Comparison of ENCODE assay signal across 1 cellular context in the genomic region with DNA sequence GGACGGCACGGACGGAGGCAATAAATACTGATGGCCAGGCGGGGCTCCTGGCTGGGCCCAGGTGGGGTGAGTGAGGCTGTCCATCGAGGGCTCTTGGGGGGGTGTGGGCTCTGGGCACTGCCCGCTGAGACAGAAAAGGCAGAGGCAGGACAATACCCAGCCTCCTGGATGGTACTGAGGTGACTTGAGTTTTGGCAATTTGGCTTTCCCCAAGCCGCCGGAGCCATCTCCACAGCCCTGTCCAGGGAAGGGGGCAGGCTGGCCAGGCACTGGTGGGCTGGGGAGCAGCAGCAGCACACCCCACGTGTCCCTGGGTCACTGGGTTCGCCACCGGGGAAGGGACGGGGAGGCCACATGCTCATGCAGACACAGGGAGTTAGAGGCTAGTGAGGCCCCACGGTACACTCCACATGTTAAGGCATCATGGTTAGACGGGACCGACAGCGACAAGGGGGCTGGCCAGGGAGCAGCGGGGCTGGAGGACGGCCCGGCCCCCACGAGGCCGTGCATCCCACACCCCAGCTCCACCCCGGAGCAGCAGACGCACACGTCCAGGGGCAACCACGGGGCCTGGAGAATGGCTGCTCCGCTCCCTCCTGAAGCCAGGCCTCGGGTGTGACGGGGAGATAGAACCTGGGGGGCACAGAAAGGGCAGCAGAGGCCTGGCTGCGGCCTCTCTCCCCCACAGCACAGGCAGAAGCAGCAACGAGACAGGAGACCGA.
TF ChIP-seq lines count a peak whose summit lies in the region.

No MANE protein-coding gene starts in this region.

TF ChIP-seq in K562, 482 proteins besides CTCF, POLR2A, EP300 and RAD21 (continued from another document and continues in another):
- TF ChIP-seq, protein P1, sequence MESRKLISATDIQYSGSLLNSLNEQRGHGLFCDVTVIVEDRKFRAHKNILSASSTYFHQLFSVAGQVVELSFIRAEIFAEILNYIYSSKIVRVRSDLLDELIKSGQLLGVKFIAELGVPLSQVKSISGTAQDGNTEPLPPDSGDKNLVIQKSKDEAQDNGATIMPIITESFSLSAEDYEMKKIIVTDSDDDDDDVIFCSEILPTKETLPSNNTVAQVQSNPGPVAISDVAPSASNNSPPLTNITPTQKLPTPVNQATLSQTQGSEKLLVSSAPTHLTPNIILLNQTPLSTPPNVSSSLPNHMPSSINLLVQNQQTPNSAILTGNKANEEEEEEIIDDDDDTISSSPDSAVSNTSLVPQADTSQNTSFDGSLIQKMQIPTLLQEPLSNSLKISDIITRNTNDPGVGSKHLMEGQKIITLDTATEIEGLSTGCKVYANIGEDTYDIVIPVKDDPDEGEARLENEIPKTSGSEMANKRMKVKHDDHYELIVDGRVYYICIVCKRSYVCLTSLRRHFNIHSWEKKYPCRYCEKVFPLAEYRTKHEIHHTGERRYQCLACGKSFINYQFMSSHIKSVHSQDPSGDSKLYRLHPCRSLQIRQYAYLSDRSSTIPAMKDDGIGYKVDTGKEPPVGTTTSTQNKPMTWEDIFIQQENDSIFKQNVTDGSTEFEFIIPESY (CRISPR knock-in tag; IDR thresholded peaks at IDR 0.05): peak; percentile 52; the same call in 1 of the 2 replicates
- TF ChIP-seq, protein P2, sequence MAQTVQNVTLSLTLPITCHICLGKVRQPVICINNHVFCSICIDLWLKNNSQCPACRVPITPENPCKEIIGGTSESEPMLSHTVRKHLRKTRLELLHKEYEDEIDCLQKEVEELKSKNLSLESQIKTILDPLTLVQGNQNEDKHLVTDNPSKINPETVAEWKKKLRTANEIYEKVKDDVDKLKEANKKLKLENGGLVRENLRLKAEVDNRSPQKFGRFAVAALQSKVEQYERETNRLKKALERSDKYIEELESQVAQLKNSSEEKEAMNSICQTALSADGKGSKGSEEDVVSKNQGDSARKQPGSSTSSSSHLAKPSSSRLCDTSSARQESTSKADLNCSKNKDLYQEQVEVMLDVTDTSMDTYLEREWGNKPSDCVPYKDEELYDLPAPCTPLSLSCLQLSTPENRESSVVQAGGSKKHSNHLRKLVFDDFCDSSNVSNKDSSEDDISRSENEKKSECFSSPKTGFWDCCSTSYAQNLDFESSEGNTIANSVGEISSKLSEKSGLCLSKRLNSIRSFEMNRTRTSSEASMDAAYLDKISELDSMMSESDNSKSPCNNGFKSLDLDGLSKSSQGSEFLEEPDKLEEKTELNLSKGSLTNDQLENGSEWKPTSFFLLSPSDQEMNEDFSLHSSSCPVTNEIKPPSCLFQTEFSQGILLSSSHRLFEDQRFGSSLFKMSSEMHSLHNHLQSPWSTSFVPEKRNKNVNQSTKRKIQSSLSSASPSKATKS (CRISPR knock-in tag; IDR thresholded peaks at IDR 0.05): 0 out of 2 replicates have a peak, but pooled peaks have one; percentile 7
- TF ChIP-seq, protein P3, sequence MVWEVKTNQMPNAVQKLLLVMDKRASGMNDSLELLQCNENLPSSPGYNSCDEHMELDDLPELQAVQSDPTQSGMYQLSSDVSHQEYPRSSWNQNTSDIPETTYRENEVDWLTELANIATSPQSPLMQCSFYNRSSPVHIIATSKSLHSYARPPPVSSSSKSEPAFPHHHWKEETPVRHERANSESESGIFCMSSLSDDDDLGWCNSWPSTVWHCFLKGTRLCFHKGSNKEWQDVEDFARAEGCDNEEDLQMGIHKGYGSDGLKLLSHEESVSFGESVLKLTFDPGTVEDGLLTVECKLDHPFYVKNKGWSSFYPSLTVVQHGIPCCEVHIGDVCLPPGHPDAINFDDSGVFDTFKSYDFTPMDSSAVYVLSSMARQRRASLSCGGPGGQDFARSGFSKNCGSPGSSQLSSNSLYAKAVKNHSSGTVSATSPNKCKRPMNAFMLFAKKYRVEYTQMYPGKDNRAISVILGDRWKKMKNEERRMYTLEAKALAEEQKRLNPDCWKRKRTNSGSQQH (CRISPR knock-in tag; IDR thresholded peaks at IDR 0.05): peak; percentile 21; the same call in 1 of the 2 replicates
- TF ChIP-seq, protein P4, sequence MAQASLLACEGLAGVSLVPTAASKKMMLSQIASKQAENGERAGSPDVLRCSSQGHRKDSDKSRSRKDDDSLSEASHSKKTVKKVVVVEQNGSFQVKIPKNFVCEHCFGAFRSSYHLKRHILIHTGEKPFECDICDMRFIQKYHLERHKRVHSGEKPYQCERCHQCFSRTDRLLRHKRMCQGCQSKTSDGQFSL (CRISPR knock-in tag; IDR thresholded peaks at IDR 0.05): peak; percentile 66; the same call in 1 of the 2 replicates
- TF ChIP-seq, protein P4 (tag; IDR thresholded peaks at IDR 0.05): no peak
- TF ChIP-seq, protein P5, sequence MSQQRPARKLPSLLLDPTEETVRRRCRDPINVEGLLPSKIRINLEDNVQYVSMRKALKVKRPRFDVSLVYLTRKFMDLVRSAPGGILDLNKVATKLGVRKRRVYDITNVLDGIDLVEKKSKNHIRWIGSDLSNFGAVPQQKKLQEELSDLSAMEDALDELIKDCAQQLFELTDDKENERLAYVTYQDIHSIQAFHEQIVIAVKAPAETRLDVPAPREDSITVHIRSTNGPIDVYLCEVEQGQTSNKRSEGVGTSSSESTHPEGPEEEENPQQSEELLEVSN (IDR thresholded peaks at IDR 0.05; ENCODE audit: borderline replicate concordance in 1 of 2, extremely low read depth in 1 of 2, insufficient read depth in 1 of 2, insufficient read length in 1 of 2, low read depth in 1 of 2, low read length in 1 of 2, poor library complexity in 1 of 2, severe bottlenecking in 1 of 2): peak; percentile 15 to 45
- TF ChIP-seq SIN3A (IDR thresholded peaks at IDR 0.05; ENCODE audit: borderline replicate concordance in 2 of 2, control insufficient read depth in 1 of 2, low read depth in 2 of 2, low read length in 2 of 2) (0 out of 4 replicates have a peak, but pooled peaks of 1 of the 2 experiments have one; percentile 48), SETDB1 (IDR thresholded peaks at IDR 0.05; ENCODE audit: low read length) (peak; percentile 18), NR2C2 (CRISPR knock-in tag; IDR thresholded peaks at IDR 0.05) (peak; percentile 53; the same call in 1 of the 2 replicates), NR2C2 (tag; IDR thresholded peaks at IDR 0.05) (no peak; the same call in 1 of the 2 replicates), NFIC (IDR thresholded peaks at IDR 0.05) (peak; percentile 44; the same call in 1 of the 2 replicates), SREBF2 (CRISPR knock-in tag; IDR thresholded peaks at IDR 0.05) (0 out of 2 replicates have a peak, but pooled peaks have one; percentile 64), CAMTA2 (CRISPR knock-in tag; conservative IDR thresholded peaks at IDR 0.05) (0 out of 2 replicates have a peak, but pooled peaks have one; percentile 7), HEY1 (CRISPR knock-in tag; IDR thresholded peaks at IDR 0.05; ENCODE audit: borderline replicate concordance) (no peak), FOXP1 (CRISPR knock-in tag; IDR thresholded peaks at IDR 0.05) (0 out of 2 replicates have a peak, but pooled peaks have one; percentile 39), ZNF408 (CRISPR knock-in tag; IDR thresholded peaks at IDR 0.05; ENCODE audit: low read depth) (no peak), SMAD1 (IDR thresholded peaks at IDR 0.05; ENCODE audit: low read depth, low read length, partially characterized antibody) (peak; percentile 15), GABPB1 (CRISPR knock-in tag; IDR thresholded peaks at IDR 0.05) (peak; percentile 40; the same call in 1 of the 2 replicates), PHF20 (IDR thresholded peaks at IDR 0.05; ENCODE audit: partially characterized antibody) (no peak), DDX20 (tag; IDR thresholded peaks at IDR 0.05; ENCODE audit: low read depth) (no peak), ESRRB (CRISPR knock-in tag; IDR thresholded peaks at IDR 0.05; ENCODE audit: borderline replicate concordance) (peak; percentile 72; the same call in 1 of the 2 replicates), CREM (IDR thresholded peaks at IDR 0.05; ENCODE audit: low read depth) (no peak), ERF (CRISPR knock-in tag; IDR thresholded peaks at IDR 0.05) (peak; percentile 87; the same call in 1 of the 2 replicates), ZNF184 (CRISPR knock-in tag; IDR thresholded peaks at IDR 0.05) (no peak), HLTF (IDR thresholded peaks at IDR 0.05) (peak; percentile 22; the same call in 1 of the 2 replicates), FOXK2 (conservative IDR thresholded peaks at IDR 0.05 in 1 of 2, IDR thresholded peaks at IDR 0.05 in 1 of 2; ENCODE audit: low read depth in 2 of 2) (no peak), ZNF785 (CRISPR knock-in tag; IDR thresholded peaks at IDR 0.05) (no peak), MBD2 (IDR thresholded peaks at IDR 0.05; ENCODE audit: borderline replicate concordance, low read depth) (peak; percentile 20; the same call in 1 of the 2 replicates), POLR2B (IDR thresholded peaks at IDR 0.05; ENCODE audit: low read depth, partially characterized antibody) (peak; percentile 70), TFAM (CRISPR knock-in tag; conservative IDR thresholded peaks at IDR 0.05) (no peak), SMAD4 (CRISPR knock-in tag; conservative IDR thresholded peaks at IDR 0.05) (peak; percentile 36)
- TF ChIP-seq, protein P6, sequence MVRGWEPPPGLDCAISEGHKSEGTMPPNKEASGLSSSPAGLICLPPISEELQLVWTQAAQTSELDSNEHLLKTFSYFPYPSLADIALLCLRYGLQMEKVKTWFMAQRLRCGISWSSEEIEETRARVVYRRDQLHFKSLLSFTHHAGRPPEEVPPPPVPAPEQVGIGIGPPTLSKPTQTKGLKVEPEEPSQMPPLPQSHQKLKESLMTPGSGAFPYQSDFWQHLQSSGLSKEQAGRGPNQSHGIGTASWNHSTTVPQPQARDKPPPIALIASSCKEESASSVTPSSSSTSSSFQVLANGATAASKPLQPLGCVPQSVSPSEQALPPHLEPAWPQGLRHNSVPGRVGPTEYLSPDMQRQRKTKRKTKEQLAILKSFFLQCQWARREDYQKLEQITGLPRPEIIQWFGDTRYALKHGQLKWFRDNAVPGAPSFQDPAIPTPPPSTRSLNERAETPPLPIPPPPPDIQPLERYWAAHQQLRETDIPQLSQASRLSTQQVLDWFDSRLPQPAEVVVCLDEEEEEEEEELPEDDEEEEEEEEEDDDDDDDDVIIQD (CRISPR knock-in tag; IDR thresholded peaks at IDR 0.05): no peak
- TF ChIP-seq, protein P7, sequence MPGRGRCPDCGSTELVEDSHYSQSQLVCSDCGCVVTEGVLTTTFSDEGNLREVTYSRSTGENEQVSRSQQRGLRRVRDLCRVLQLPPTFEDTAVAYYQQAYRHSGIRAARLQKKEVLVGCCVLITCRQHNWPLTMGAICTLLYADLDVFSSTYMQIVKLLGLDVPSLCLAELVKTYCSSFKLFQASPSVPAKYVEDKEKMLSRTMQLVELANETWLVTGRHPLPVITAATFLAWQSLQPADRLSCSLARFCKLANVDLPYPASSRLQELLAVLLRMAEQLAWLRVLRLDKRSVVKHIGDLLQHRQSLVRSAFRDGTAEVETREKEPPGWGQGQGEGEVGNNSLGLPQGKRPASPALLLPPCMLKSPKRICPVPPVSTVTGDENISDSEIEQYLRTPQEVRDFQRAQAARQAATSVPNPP (IDR thresholded peaks at IDR 0.05; ENCODE audit: borderline replicate concordance, insufficient read depth, insufficient read length): no peak
- TF ChIP-seq, protein P8, sequence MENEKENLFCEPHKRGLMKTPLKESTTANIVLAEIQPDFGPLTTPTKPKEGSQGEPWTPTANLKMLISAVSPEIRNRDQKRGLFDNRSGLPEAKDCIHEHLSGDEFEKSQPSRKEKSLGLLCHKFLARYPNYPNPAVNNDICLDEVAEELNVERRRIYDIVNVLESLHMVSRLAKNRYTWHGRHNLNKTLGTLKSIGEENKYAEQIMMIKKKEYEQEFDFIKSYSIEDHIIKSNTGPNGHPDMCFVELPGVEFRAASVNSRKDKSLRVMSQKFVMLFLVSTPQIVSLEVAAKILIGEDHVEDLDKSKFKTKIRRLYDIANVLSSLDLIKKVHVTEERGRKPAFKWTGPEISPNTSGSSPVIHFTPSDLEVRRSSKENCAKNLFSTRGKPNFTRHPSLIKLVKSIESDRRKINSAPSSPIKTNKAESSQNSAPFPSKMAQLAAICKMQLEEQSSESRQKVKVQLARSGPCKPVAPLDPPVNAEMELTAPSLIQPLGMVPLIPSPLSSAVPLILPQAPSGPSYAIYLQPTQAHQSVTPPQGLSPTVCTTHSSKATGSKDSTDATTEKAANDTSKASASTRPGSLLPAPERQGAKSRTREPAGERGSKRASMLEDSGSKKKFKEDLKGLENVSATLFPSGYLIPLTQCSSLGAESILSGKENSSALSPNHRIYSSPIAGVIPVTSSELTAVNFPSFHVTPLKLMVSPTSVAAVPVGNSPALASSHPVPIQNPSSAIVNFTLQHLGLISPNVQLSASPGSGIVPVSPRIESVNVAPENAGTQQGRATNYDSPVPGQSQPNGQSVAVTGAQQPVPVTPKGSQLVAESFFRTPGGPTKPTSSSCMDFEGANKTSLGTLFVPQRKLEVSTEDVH (IDR thresholded peaks at IDR 0.05; ENCODE audit: low read depth, partially characterized antibody): peak; percentile 44
- TF ChIP-seq, protein P9, sequence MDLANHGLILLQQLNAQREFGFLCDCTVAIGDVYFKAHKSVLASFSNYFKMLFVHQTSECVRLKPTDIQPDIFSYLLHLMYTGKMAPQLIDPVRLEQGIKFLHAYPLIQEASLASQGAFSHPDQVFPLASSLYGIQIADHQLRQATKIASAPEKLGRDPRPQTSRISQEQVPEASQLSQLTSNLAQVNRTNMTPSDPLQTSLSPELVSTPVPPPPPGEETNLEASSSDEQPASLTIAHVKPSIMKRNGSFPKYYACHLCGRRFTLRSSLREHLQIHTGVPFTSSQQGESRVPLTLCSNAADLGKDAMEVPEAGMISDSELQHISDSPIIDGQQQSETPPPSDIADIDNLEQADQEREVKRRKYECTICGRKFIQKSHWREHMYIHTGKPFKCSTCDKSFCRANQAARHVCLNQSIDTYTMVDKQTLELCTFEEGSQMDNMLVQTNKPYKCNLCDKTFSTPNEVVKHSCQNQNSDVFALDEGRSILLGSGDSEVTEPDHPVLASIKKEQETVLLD (IDR thresholded peaks at IDR 0.05): 0 out of 2 replicates have a peak, but pooled peaks have one; percentile 18
- TF ChIP-seq, protein P10, sequence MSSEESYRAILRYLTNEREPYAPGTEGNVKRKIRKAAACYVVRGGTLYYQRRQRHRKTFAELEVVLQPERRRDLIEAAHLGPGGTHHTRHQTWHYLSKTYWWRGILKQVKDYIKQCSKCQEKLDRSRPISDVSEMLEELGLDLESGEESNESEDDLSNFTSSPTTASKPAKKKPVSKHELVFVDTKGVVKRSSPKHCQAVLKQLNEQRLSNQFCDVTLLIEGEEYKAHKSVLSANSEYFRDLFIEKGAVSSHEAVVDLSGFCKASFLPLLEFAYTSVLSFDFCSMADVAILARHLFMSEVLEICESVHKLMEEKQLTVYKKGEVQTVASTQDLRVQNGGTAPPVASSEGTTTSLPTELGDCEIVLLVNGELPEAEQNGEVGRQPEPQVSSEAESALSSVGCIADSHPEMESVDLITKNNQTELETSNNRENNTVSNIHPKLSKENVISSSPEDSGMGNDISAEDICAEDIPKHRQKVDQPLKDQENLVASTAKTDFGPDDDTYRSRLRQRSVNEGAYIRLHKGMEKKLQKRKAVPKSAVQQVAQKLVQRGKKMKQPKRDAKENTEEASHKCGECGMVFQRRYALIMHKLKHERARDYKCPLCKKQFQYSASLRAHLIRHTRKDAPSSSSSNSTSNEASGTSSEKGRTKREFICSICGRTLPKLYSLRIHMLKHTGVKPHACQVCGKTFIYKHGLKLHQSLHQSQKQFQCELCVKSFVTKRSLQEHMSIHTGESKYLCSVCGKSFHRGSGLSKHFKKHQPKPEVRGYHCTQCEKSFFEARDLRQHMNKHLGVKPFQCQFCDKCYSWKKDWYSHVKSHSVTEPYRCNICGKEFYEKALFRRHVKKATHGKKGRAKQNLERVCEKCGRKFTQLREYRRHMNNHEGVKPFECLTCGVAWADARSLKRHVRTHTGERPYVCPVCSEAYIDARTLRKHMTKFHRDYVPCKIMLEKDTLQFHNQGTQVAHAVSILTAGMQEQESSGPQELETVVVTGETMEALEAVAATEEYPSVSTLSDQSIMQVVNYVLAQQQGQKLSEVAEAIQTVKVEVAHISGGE (CRISPR knock-in tag; IDR thresholded peaks at IDR 0.05): 0 out of 6 replicates have a peak, but pooled peaks of 1 of the 3 experiments have one; percentile 13
